Comparison of ENCODE assay signal across 7 cellular contexts in genomic region chr13:113913838-113914237, GRCh38. TPM values are rescaled to one million over a fixed set of nuclear protein-coding genes. Genes with fewer than 3 reads are reported as not detected.
DNase-seq lines count a peak whose midpoint lies in the region; ATAC-seq, FAIRE-seq and TF ChIP-seq lines count a peak whose summit lies in the region.
"Not testable (repeated sequence)": the region's sequence is repeated elsewhere in the genome, so short reads cannot be mapped to it uniquely, and the experiment has no call there.

No MANE protein-coding gene starts in this region.

- not testable (repeated sequence) for H3K4me3 Mint-ChIP-seq in activated CD4-positive, alpha-beta memory T cell treated with anti-CD3 and anti-CD28 coated beads, Interleukin-2, amount 10 ng/mL, durations not matched to agents 7 days and 5 days; activated T-helper 2 cell treated with anti-CD3 and anti-CD28 coated beads, Interferon-gamma antibody, Interleukin-2, Interleukin-4, amounts not matched to agents 10 μg/mL and 5 μg/mL and 100 μg/mL, durations not matched to agents 14 hours and 24 hours and 36 hours (ENCODE audit: low read depth); osteocyte (ENCODE audit: unreplicated experiment)

- H3K9ac ChIP-seq in PC-3 (ENCODE audit: low read length), result not testable (repeated sequence)

- not testable (repeated sequence) for ATAC-seq in PC-3, Right ventricle myocardium inferior

- not testable (repeated sequence) for TF ChIP-seq CTCF in PC-3 (conservative IDR thresholded peaks at IDR 0.05; ENCODE audit: low read depth, low read length); osteocyte (IDR thresholded peaks at IDR 0.05)

- intact Hi-C loops in PC-3 (cut with micrococcal nuclease); activated T-helper 2 cell treated with anti-CD3 and anti-CD28 coated beads, Interferon-gamma antibody, Interleukin-2, Interleukin-4, amounts not matched to agents 10 μg/mL and 5 μg/mL and 100 μg/mL, durations not matched to agents 14 hours and 24 hours and 36 hours (cut with micrococcal nuclease); Right ventricle myocardium inferior (cut with DNase I): not testable (repeated sequence)

- not testable (repeated sequence) for H4K20me1 ChIP-seq in PC-3 (ENCODE audit: low read length)

- H3F3A ChIP-seq in PC-3 (ENCODE audit: low read length, unreplicated experiment), result not testable (repeated sequence)

- not testable (repeated sequence) for H3K9me3 Mint-ChIP-seq in activated CD4-positive, alpha-beta memory T cell treated with anti-CD3 and anti-CD28 coated beads, Interleukin-2, amount 10 ng/mL, durations not matched to agents 7 days and 5 days; activated T-helper 2 cell treated with anti-CD3 and anti-CD28 coated beads, Interferon-gamma antibody, Interleukin-2, Interleukin-4, amounts not matched to agents 10 μg/mL and 5 μg/mL and 100 μg/mL, durations not matched to agents 14 hours and 24 hours and 36 hours
- H3K9me3 Mint-ChIP-seq in osteocyte (ENCODE audit: unreplicated experiment), result peaks cover 16% of the 10 kb centered on the region

- not testable (repeated sequence) for H3K27ac Mint-ChIP-seq in activated CD4-positive, alpha-beta memory T cell treated with anti-CD3 and anti-CD28 coated beads, Interleukin-2, amount 10 ng/mL, durations not matched to agents 7 days and 5 days; activated T-helper 2 cell treated with anti-CD3 and anti-CD28 coated beads, Interferon-gamma antibody, Interleukin-2, Interleukin-4, amounts not matched to agents 10 μg/mL and 5 μg/mL and 100 μg/mL, durations not matched to agents 14 hours and 24 hours and 36 hours; osteocyte (ENCODE audit: unreplicated experiment)

- H3K4me3 ChIP-seq in PC-3 (ENCODE audit: low read length), result not testable (repeated sequence)

- not testable (repeated sequence) for H3K27me3 ChIP-seq in PC-3 (ENCODE audit: low read length)

- FAIRE-seq in GM12891 (lab: Jason Lieb, UNC), result peak; percentile 47

- not testable (repeated sequence) for TF ChIP-seq POLR2A in GM12891 (IDR thresholded peaks at IDR 0.05; ENCODE audit: low read depth, low read length)

- not testable (repeated sequence) for H3K79me2 ChIP-seq in PC-3 (ENCODE audit: low read length)

- peaks cover 49% of the 10 kb centered on the region for H3K27me3 Mint-ChIP-seq in activated CD4-positive, alpha-beta memory T cell treated with anti-CD3 and anti-CD28 coated beads, Interleukin-2, amount 10 ng/mL, durations not matched to agents 7 days and 5 days
- peaks cover 44% of the 10 kb centered on the region for H3K27me3 Mint-ChIP-seq in activated T-helper 2 cell treated with anti-CD3 and anti-CD28 coated beads, Interferon-gamma antibody, Interleukin-2, Interleukin-4, amounts not matched to agents 10 μg/mL and 5 μg/mL and 100 μg/mL, durations not matched to agents 14 hours and 24 hours and 36 hours (ENCODE audit: low read depth)
- H3K27me3 Mint-ChIP-seq in osteocyte (ENCODE audit: unreplicated experiment), result peaks cover 58% of the 10 kb centered on the region

- not testable (repeated sequence) for BruUV-seq in PC-3 (replicated peaks; lab: Mats Ljungman, UMichigan)

- H3K27ac ChIP-seq in PC-3 (ENCODE audit: low read length) (peak overlapping the region; percentile 75), caudate nucleus (ENCODE audit: low read depth, low read length) (peak overlapping the region; percentile 60)

- H3K36me3 ChIP-seq in PC-3 (ENCODE audit: low read depth, low read length), result not testable (repeated sequence)

- not testable (repeated sequence) for H3K36me3 Mint-ChIP-seq in activated CD4-positive, alpha-beta memory T cell treated with anti-CD3 and anti-CD28 coated beads, Interleukin-2, amount 10 ng/mL, durations not matched to agents 7 days and 5 days (ENCODE audit: low read depth); activated T-helper 2 cell treated with anti-CD3 and anti-CD28 coated beads, Interferon-gamma antibody, Interleukin-2, Interleukin-4, amounts not matched to agents 10 μg/mL and 5 μg/mL and 100 μg/mL, durations not matched to agents 14 hours and 24 hours and 36 hours (ENCODE audit: low read depth); osteocyte (ENCODE audit: unreplicated experiment)

- peak overlapping the region; percentile 37 for H3K4me2 ChIP-seq in PC-3 (ENCODE audit: low read length)

- peaks cover 12% of the 10 kb centered on the region for H3K4me1 ChIP-seq in PC-3 (ENCODE audit: insufficient read depth, low read length)

- not testable (repeated sequence) for H3K4me1 Mint-ChIP-seq in activated CD4-positive, alpha-beta memory T cell treated with anti-CD3 and anti-CD28 coated beads, Interleukin-2, amount 10 ng/mL, durations not matched to agents 7 days and 5 days; activated T-helper 2 cell treated with anti-CD3 and anti-CD28 coated beads, Interferon-gamma antibody, Interleukin-2, Interleukin-4, amounts not matched to agents 10 μg/mL and 5 μg/mL and 100 μg/mL, durations not matched to agents 14 hours and 24 hours and 36 hours (ENCODE audit: low read depth); osteocyte (ENCODE audit: unreplicated experiment)

- POLR2A ChIA-PET in PC-3 (lab: Charles Lee; ENCODE audit: unreplicated experiment); activated CD4-positive, alpha-beta memory T cell treated with anti-CD3 and anti-CD28 coated beads, Interleukin-2, amount 10 ng/mL, durations not matched to agents 7 days and 5 days (lab: Charles Lee): not testable (repeated sequence)

- not testable (repeated sequence) for DNase-seq in GM12891 (ENCODE audit: insufficient read length, low spot score); PC-3; caudate nucleus (lab: John Stamatoyannopoulos, UW)
- DNase-seq in activated CD4-positive, alpha-beta memory T cell treated with anti-CD3 and anti-CD28 coated beads, Interleukin-2, amount 10 ng/mL, durations not matched to agents 7 days and 5 days, result peak; percentile 8
- DNase-seq in activated T-helper 2 cell treated with anti-CD3 and anti-CD28 coated beads, Interferon-gamma antibody, Interleukin-2, Interleukin-4, amounts not matched to agents 10 μg/mL and 5 μg/mL and 100 μg/mL, durations not matched to agents 14 hours and 24 hours and 36 hours (ENCODE audit: low spot score), result peak; percentile 2
- DNase-seq in Right ventricle myocardium inferior (ENCODE audit: missing footprints) (peak; percentile 16), osteocyte (ENCODE audit: extremely low spot score, unreplicated experiment) (peak; percentile 27)

- H3K9me3 ChIP-seq in PC-3 (ENCODE audit: low read length), result not testable (repeated sequence)

- CTCF ChIA-PET in PC-3 (lab: Charles Lee); activated CD4-positive, alpha-beta memory T cell treated with anti-CD3 and anti-CD28 coated beads, Interleukin-2, amount 10 ng/mL, durations not matched to agents 7 days and 5 days (lab: Charles Lee): not testable (repeated sequence)

- not testable (repeated sequence) for H3K9me2 ChIP-seq in PC-3 (replicated peaks; ENCODE audit: low read length)

- H2AFZ ChIP-seq in PC-3 (ENCODE audit: low read length), result not testable (repeated sequence)

RNA-seq across cellular contexts. Expression of gene GAS6, which starts 50.0 kb away (rescaled TPM):
- 1.6 TPM for polyA plus RNA-seq in GM12891 (2012; ENCODE audit: low read depth, missing spikeins)
- total RNA-seq in PC-3 (2014; rRNA removed) (20.9 and 33.7 TPM in 2 replicates), Right ventricle myocardium inferior (189 TPM), osteocyte (14.8 and 15.0 TPM in 2 replicates)
- 1 to 10 TPM; 1.3 to 1.8 TPM for total RNA-seq in activated CD4-positive, alpha-beta memory T cell treated with anti-CD3 and anti-CD28 coated beads, Interleukin-2, amount 10 ng/mL, durations not matched to agents 7 days and 5 days
- total RNA-seq in activated T-helper 2 cell treated with anti-CD3 and anti-CD28 coated beads, Interferon-gamma antibody, Interleukin-2, Interleukin-4, amounts not matched to agents 10 μg/mL and 5 μg/mL and 100 μg/mL, durations not matched to agents 14 hours and 24 hours and 36 hours, result 0.14 and 0.32 TPM in 2 replicates
